18 cellular contexts compared by ENCODE assay signal in genomic region chr4:80420638-80421037, GRCh38.
DNase-seq lines count a peak whose midpoint lies in the region; ATAC-seq and TF ChIP-seq lines count a peak whose summit lies in the region.
"Had no signal": no experiment of that assay in that cellular context is flagged by ENCODE, and none has a peak within 500 bp of the region (broad histone marks: within the 10 kb centered on the region; RNA-seq: fewer than 3 reads in every experiment).

No MANE protein-coding gene starts in this region.

- no peak overlapping the region for H2BK12ac ChIP-seq in H9 (ENCODE audit: insufficient read length, low read depth, low read length)

- no peak overlapping the region for H2BK120ac ChIP-seq in H9 (ENCODE audit: low read depth, low read length, poor library complexity, severe bottlenecking)

- H3K79me1 ChIP-seq in H9 (ENCODE audit: insufficient read depth, low read depth, low read length, poor library complexity, severe bottlenecking) = no peaks in the 10 kb centered on the region

- H3K4me1 ChIP-seq in DOHH2 (ENCODE audit: control insufficient read depth, low read length) (peaks cover 15% of the 10 kb centered on the region), H9 (ENCODE audit: insufficient read depth, low read length) (no peaks in the 10 kb centered on the region)
- H3K4me1 ChIP-seq: A549 had no signal

- DNase-seq in NCI-H1417 (lab: John Stamatoyannopoulos, UW) (peak in 2 of 3 experiments; percentile 6 to 20), NCI-H1417 treated with DMSO at 0.1 percent for 48 hours (lab: John Stamatoyannopoulos, UW) (no peak), H9 (no peak), NCI-H69 (lab: John Stamatoyannopoulos, UW) (peak; percentile 6), AG08395 (ENCODE audit: low spot score) (no peak)
- DNase-seq: Calu3; CD4-positive, alpha-beta memory T cell; DMS79 treated with DMSO at 0.1 percent for 48 hours; EL; IMR-90 had no signal

- no peak overlapping the region for H2BK20ac ChIP-seq in H9 (ENCODE audit: low read depth, low read length, poor library complexity, severe bottlenecking)

- H3K36me3 Mint-ChIP-seq in H9 (ENCODE audit: insufficient read depth in 1 of 3, low read depth in 3 of 3) = no peaks in the 10 kb centered on the region
- H3K36me3 Mint-ChIP-seq: CD14-positive monocyte; CD4-positive, alpha-beta memory T cell had no signal

- H3K18ac ChIP-seq in H9 (ENCODE audit: insufficient read length, low read depth, low read length) = no peak overlapping the region

- no peak overlapping the region for H3K4ac ChIP-seq in H9 (ENCODE audit: low read depth, low read length)

- H3K9me3 ChIP-seq in DOHH2 (ENCODE audit: control insufficient read depth, insufficient read depth, low read length) = no peaks in the 10 kb centered on the region
- no peaks in the 10 kb centered on the region for H3K9me3 ChIP-seq in H9 (ENCODE audit: control insufficient read depth, low read depth, low read length)
- H3K9me3 ChIP-seq: A549, BLaER1, HAP-1 had no signal

- TF ChIP-seq CTCF in DOHH2 (IDR thresholded peaks at IDR 0.05; ENCODE audit: low read depth, low read length, poor library complexity, severe bottlenecking) (no peak), H9 (conservative IDR thresholded peaks at IDR 0.05) (no peak)

- no peaks in the 10 kb centered on the region for H3F3A ChIP-seq in DOHH2 (ENCODE audit: control insufficient read depth, insufficient read depth)

- H4K8ac ChIP-seq in H9 (replicated peaks; ENCODE audit: insufficient read length, low read depth, low read length) = no peak overlapping the region

- H3K27me3 ChIP-seq in DOHH2 (ENCODE audit: control insufficient read depth, low read length) (no peaks in the 10 kb centered on the region), H9 (ENCODE audit: insufficient read depth, low read length) (no peaks in the 10 kb centered on the region)
- H3K27me3 ChIP-seq: BLaER1 had no signal

- no peak overlapping the region for H2AFZ ChIP-seq in H9 (ENCODE audit: low read length)

- H3K56ac ChIP-seq in H9 (ENCODE audit: insufficient read length, low read depth, low read length) = no peak overlapping the region

- H3K4me1 Mint-ChIP-seq in H9 = peaks cover 31% of the 10 kb centered on the region in 2 experiments
- H3K4me1 Mint-ChIP-seq: CD14-positive monocyte had no signal

- H3K23me2 ChIP-seq in H9 (ENCODE audit: insufficient read length, low read depth, low read length, poor library complexity, severe bottlenecking) = no peaks in the 10 kb centered on the region

- no peaks in the 10 kb centered on the region for H3K9me2 ChIP-seq in DOHH2 (replicated peaks; ENCODE audit: control insufficient read depth, low read length)

- H2BK5ac ChIP-seq in H9 (ENCODE audit: insufficient read length, low read length) = no peak overlapping the region

- WGBS in H9 (ENCODE audit: extremely low coverage, insufficient read length, low lambda C conversion rate) = no CpG with 5 or more reads among the region's 1 CpG

- no peak overlapping the region for H3K4me3 Mint-ChIP-seq in H9
- H3K4me3 Mint-ChIP-seq: CD14-positive monocyte; CD4-positive, alpha-beta memory T cell had no signal

- no peaks in the 10 kb centered on the region for H3K27me3 Mint-ChIP-seq in H9 (ENCODE audit: low read depth)

- no peak for ATAC-seq in HG02759 (IDR thresholded peaks at IDR 0.05; ENCODE audit: unreplicated experiment)
- ATAC-seq: A549, K562 had no signal

- H4K20me1 ChIP-seq in DOHH2 (ENCODE audit: control insufficient read depth, insufficient read depth, low read depth, low read length) (no peaks in the 10 kb centered on the region), H9 (ENCODE audit: control insufficient read depth, insufficient read depth, insufficient read length) (no peaks in the 10 kb centered on the region)
- H4K20me1 ChIP-seq: BLaER1 had no signal

- H3K4me3 ChIP-seq in DOHH2 (ENCODE audit: low read length) = no peak overlapping the region
- H3K4me3 ChIP-seq: A549, BLaER1, HAP-1, K562 had no signal

- no peaks in the 10 kb centered on the region for H3K36me3 ChIP-seq in DOHH2 (ENCODE audit: control insufficient read depth, low read length)
- H3K36me3 ChIP-seq: BLaER1, HAP-1 had no signal

- no peak overlapping the region for H3K14ac ChIP-seq in H9 (ENCODE audit: insufficient read depth, low read length)

- H3K27ac ChIP-seq in DOHH2 (ENCODE audit: low read depth, low read length) (no peak overlapping the region), H9 (ENCODE audit: insufficient read length, low read depth, low read length) (no peak overlapping the region)
- H3K27ac ChIP-seq: 22Rv1, A549, BLaER1 had no signal

- peak overlapping the region; percentile 17 for H3K4me2 ChIP-seq in DOHH2 (ENCODE audit: low read length)
- H3K4me2 ChIP-seq in H9 (ENCODE audit: insufficient read depth, insufficient read length, low read length) = no peak overlapping the region
- H3K4me2 ChIP-seq: A549, BLaER1 had no signal

- H3K79me2 ChIP-seq in DOHH2 (ENCODE audit: control insufficient read depth, low read length) (no peaks in the 10 kb centered on the region), H9 (ENCODE audit: insufficient read depth, low read length) (no peaks in the 10 kb centered on the region)

- H4K5ac ChIP-seq in H9 (ENCODE audit: insufficient read length, low read depth, low read length) = no peak overlapping the region

- no peak overlapping the region for H3K23ac ChIP-seq in H9 (ENCODE audit: insufficient read length, low read depth, low read length)

- H2BK15ac ChIP-seq in H9 (ENCODE audit: low read depth, low read length) = no peak overlapping the region

- H3K9ac ChIP-seq in H9 (ENCODE audit: extremely low read depth, insufficient read length, low read length) = no peak overlapping the region
- H3K9ac ChIP-seq: BLaER1 had no signal

- no peaks in the 10 kb centered on the region for H3K9me3 Mint-ChIP-seq in H9

- H3T11ph ChIP-seq in H9 (ENCODE audit: low read length) = no peak overlapping the region

- H4K91ac ChIP-seq in H9 (ENCODE audit: insufficient read length, low read depth, low read length) = no peak overlapping the region

- H2AK5ac ChIP-seq in H9 (ENCODE audit: insufficient read length, low read length) = no peak overlapping the region

- H3K27ac Mint-ChIP-seq in H9 = peak overlapping the region in 2 of 3 experiments; percentile 2 to 69; a peak in 3 of 7 replicates
- H3K27ac Mint-ChIP-seq: CD14-positive monocyte; CD4-positive, alpha-beta memory T cell had no signal

Comparison
In these comparisons a context has a peak if more than half of its experiments do, and no peak if none do; other contexts are left out.
1. DNase-seq: peak in NCI-H1417 (2 of 3) and NCI-H69 (single experiment); none in NCI-H1417 treated with DMSO at 0.1 percent for 48 hours (single experiment), H9 (single experiment) and AG08395 (single experiment).